In genomic region chr18:56869189-56869777, GRCh38 we compare ENCODE assay signal across 8 cellular contexts.
DNase-seq lines count a peak whose midpoint lies in the region; ATAC-seq lines count a peak whose summit lies in the region.

No MANE protein-coding gene starts in this region.

- peak; percentile 70 for DNase-seq in CD1c-positive myeloid dendritic cell (ENCODE audit: extremely low spot score)
- DNase-seq in HT-29 (ENCODE audit: low spot score): peak; percentile 28
- peak; percentile 30 for DNase-seq in NCI-H82 treated with DMSO at 0.1 percent for 48 hours (lab: John Stamatoyannopoulos, UW; ENCODE audit: unreplicated experiment)
- peak; percentile 3 for DNase-seq in central memory CD4-positive, alpha-beta T cell
- DNase-seq in lung microvascular endothelial cell (ENCODE audit: low read depth in 2 of 2): peak; percentile 71 to 76
- no peak for DNase-seq in iPS-NIHi11 (ENCODE audit: low spot score)

- ATAC-seq in GM18873 (IDR thresholded peaks at IDR 0.05; ENCODE audit: low FRiP score, unreplicated experiment): peak; percentile 60
- no peak for ATAC-seq in GM19395 (IDR thresholded peaks at IDR 0.05; ENCODE audit: unreplicated experiment)
